9 cellular contexts compared by ENCODE assay signal in the genomic region with DNA sequence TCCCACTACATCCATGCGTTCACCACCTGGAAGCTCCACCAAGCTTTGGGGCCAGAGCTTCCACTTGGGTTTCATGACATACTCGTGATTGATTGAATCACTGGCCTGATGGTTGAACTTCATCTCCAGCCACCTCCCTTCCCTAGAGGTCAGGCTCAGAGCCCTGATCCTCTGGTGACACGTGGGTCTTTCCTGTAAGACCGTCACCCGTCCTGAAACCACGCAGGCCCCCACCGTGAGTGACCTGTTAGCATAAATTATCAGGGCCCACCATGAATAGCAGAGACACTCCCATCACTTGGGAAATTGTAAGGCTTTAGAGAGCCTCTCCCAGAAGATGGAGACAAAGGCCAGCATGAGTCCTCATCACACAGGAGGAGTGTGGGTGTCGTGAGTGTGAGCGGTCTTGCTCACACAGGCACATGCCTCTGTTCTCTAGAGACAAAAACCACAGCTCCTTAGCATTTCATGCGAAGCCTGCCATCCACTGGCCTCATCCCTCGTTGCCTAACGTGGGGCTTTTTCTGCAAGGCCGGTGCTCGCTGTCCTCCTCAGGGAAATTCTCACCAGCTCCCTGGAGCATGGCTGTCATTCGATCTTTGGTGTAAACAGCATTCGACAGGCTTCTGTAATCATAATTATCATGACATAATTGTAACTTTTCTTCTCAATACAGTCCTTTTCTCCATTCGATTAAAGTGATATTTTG.
A peak's percentile ranks its signal among the peaks of the same experiment; 100 is the strongest.
DNase-seq lines count a peak whose midpoint lies in the region; ATAC-seq and TF ChIP-seq lines count a peak whose summit lies in the region.
"Had no signal": no experiment of that assay in that cellular context is flagged by ENCODE, and none has a peak within 500 bp of the region (broad histone marks: within the 10 kb centered on the region; RNA-seq: fewer than 3 reads in every experiment).

No MANE protein-coding gene starts in this region.

- no peaks in the 10 kb centered on the region for H3K9me3 ChIP-seq in DND-41 (ENCODE audit: insufficient read depth, low read length, severe bottlenecking)

- in situ Hi-C loops in ACHN (cut with HindIII; ENCODE audit: low pct_ligation_motif_present, low pct_unique_long_range_greater_than_20kb, low sequenced_read_pairs): no loop called here

- H3K27me3 ChIP-seq in DND-41 (ENCODE audit: insufficient read depth, low read length, poor library complexity) (peaks cover 3% of the 10 kb centered on the region), H7 (ENCODE audit: control insufficient read depth, insufficient read depth, low read length) (no peaks in the 10 kb centered on the region)

- H3K9ac ChIP-seq in DND-41 (ENCODE audit: low read depth, low read length): no peak overlapping the region

- DNase-seq in DND-41 (no peak), fibroblast of gingiva (ENCODE audit: low read depth) (peak; percentile 46), H7 (no peak), ACHN (no peak), hepatic stellate cell (ENCODE audit: low spot score) (no peak)
- DNase-seq: NCI-H1694 treated with DMSO at 0.1 percent for 48 hours had no signal

- ATAC-seq in DND-41 (ENCODE audit: insufficient read depth, low read depth) (no peak), GM19324 (IDR thresholded peaks at IDR 0.05; ENCODE audit: low FRiP score, unreplicated experiment) (peak; percentile 31), HG03196 (IDR thresholded peaks at IDR 0.05; ENCODE audit: unreplicated experiment) (peak; percentile 33), HG03565 (IDR thresholded peaks at IDR 0.05; ENCODE audit: unreplicated experiment) (no peak)

- no peaks in the 10 kb centered on the region for H4K20me1 ChIP-seq in DND-41 (ENCODE audit: insufficient read depth, low read length)

- peak; percentile 20 for TF ChIP-seq CTCF in DND-41 (IDR thresholded peaks at IDR 0.05; ENCODE audit: borderline replicate concordance, extremely low read depth, low read length, poor library complexity, severe bottlenecking)

- H3K27ac ChIP-seq in DND-41 (ENCODE audit: low read length): no peak overlapping the region

- no peak overlapping the region for H3K4me3 ChIP-seq in DND-41 (ENCODE audit: low read depth in 1 of 2, low read length in 2 of 2)
- H3K4me3 ChIP-seq in H7 (ENCODE audit: insufficient read depth, low read depth, low read length): no peak overlapping the region

- no peaks in the 10 kb centered on the region for H3K79me2 ChIP-seq in DND-41 (ENCODE audit: insufficient read depth, low read length)

- H3K4me1 ChIP-seq in DND-41 (ENCODE audit: insufficient read depth, low read length): no peaks in the 10 kb centered on the region

- no peak overlapping the region for H2AFZ ChIP-seq in DND-41 (ENCODE audit: low read depth, low read length)

- H3K4me2 ChIP-seq in DND-41 (ENCODE audit: insufficient read depth, low read length): no peak overlapping the region

- H3K36me3 ChIP-seq in DND-41 (ENCODE audit: insufficient read depth, low read length) (no peaks in the 10 kb centered on the region), H7 (replicated peaks; ENCODE audit: control insufficient read depth, insufficient read depth, low read length) (no peaks in the 10 kb centered on the region)

Comparison
In these comparisons a context has a peak if more than half of its experiments do, and no peak if none do; other contexts are left out.
1. ATAC-seq: peak in GM19324 (single experiment) and HG03196 (single experiment); none in DND-41 (single experiment) and HG03565 (single experiment).